9 cellular contexts compared by ENCODE assay signal in the genomic region with DNA sequence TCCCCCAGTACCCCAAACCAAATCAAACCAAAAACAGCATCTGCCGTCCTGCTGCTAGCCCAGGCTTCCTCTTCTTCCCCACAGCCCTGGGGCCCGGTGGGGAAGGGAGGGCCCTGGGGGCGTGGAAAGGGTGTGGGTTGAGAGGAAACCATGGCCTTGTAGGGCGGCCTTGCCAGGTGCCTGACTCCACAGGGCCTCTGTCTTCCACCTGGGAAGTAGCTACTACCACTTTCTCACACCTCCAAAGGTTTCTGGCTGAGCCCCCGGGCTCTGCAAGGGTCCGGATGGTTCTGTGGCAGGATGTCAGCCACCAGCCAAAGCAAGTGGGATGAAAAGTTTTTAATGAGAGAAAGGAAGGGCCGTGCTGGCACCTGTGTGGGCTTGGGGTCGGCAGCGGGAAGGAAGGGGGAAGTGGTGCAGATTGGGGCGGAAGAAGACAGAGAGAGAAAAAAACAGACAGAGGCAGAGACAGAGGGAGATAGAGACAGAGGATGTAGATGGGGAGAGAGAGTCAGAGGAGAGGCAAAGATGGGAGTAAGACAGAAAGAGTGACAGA. TPM values are rescaled to one million over a fixed set of nuclear protein-coding genes. Genes with fewer than 3 reads are reported as not detected.
DNase-seq lines count a peak whose midpoint lies in the region; ATAC-seq and TF ChIP-seq lines count a peak whose summit lies in the region.
"Had no signal": no experiment of that assay in that cellular context is flagged by ENCODE, and none has a peak within 500 bp of the region (broad histone marks: within the 10 kb centered on the region; RNA-seq: fewer than 3 reads in every experiment).

No MANE protein-coding gene starts in this region.

- peaks cover 30% of the 10 kb centered on the region for H3K4me1 Mint-ChIP-seq in activated CD4-positive, alpha-beta T cell treated with anti-CD3 and anti-CD28 coated beads for 36 hours
- peaks cover 25% of the 10 kb centered on the region for H3K4me1 Mint-ChIP-seq in glutamatergic neuron (ENCODE audit: low read depth, unreplicated experiment)

- H3K4me3 Mint-ChIP-seq in activated CD4-positive, alpha-beta T cell treated with anti-CD3 and anti-CD28 coated beads for 36 hours, result peak overlapping the region; percentile 54
- H3K4me3 Mint-ChIP-seq in glutamatergic neuron (ENCODE audit: unreplicated experiment), result peak overlapping the region; percentile 55

- no peaks in the 10 kb centered on the region for H3K27me3 Mint-ChIP-seq in activated CD4-positive, alpha-beta T cell treated with anti-CD3 and anti-CD28 coated beads for 36 hours
- peaks cover 6% of the 10 kb centered on the region for H3K27me3 Mint-ChIP-seq in glutamatergic neuron (ENCODE audit: unreplicated experiment)

- H3K9me3 Mint-ChIP-seq in activated CD4-positive, alpha-beta T cell treated with anti-CD3 and anti-CD28 coated beads for 36 hours (ENCODE audit: low read depth), result no peaks in the 10 kb centered on the region
- H3K9me3 Mint-ChIP-seq in glutamatergic neuron (ENCODE audit: unreplicated experiment), result peaks cover 6% of the 10 kb centered on the region

- no peaks in the 10 kb centered on the region for H3K36me3 ChIP-seq in breast epithelium

- ATAC-seq in HG03103 (IDR thresholded peaks at IDR 0.05; ENCODE audit: low read depth, unreplicated experiment) (peak; percentile 61), HG03565 (IDR thresholded peaks at IDR 0.05; ENCODE audit: unreplicated experiment) (no peak), GM19463 (IDR thresholded peaks at IDR 0.05; ENCODE audit: unreplicated experiment) (no peak)
- ATAC-seq in activated CD4-positive, alpha-beta T cell treated with anti-CD3 and anti-CD28 coated beads for 36 hours, result peak; percentile 94

- POLR2A ChIA-PET in activated CD4-positive, alpha-beta T cell treated with anti-CD3 and anti-CD28 coated beads for 36 hours (lab: Charles Lee), result interaction anchor here (0.8 kb wide), 1 partner anchor 96 kb away, joined by 3 read pairs; a partner anchor contains a TSS

- H3K4me1 ChIP-seq in breast epithelium, result no peaks in the 10 kb centered on the region

- H3K4me3 ChIP-seq in breast epithelium, result no peak overlapping the region

- H3K27ac ChIP-seq in breast epithelium, result no peak overlapping the region

- H3K27me3 ChIP-seq in breast epithelium, result no peaks in the 10 kb centered on the region

- intact Hi-C loops in activated CD4-positive, alpha-beta T cell treated with anti-CD3 and anti-CD28 coated beads for 36 hours (cut with DNase I, micrococcal nuclease), result no loop called here
- intact Hi-C loops in breast epithelium (cut with DNase I; ENCODE audit: low total_unique reads), result no loop called here

- peaks cover 5% of the 10 kb centered on the region for H3K36me3 Mint-ChIP-seq in activated CD4-positive, alpha-beta T cell treated with anti-CD3 and anti-CD28 coated beads for 36 hours (ENCODE audit: low read depth)
- H3K36me3 Mint-ChIP-seq in glutamatergic neuron (ENCODE audit: unreplicated experiment), result no peaks in the 10 kb centered on the region

- peak; percentile 61 for DNase-seq in GM13977 (ENCODE audit: low spot score)
- peak; percentile 70 for DNase-seq in activated CD4-positive, alpha-beta T cell treated with anti-CD3 and anti-CD28 coated beads for 36 hours
- no peak for DNase-seq in glutamatergic neuron
- no peak for DNase-seq in breast epithelium (ENCODE audit: low spot score in 2 of 2)
- DNase-seq in D341Med (ENCODE audit: low spot score), result no peak

- TF ChIP-seq CTCF in GM13977 (IDR thresholded peaks at IDR 0.05; ENCODE audit: extremely low read depth, insufficient read depth, missing control alignments) (no peak), glutamatergic neuron (IDR thresholded peaks at IDR 0.05; ENCODE audit: partially characterized antibody, unreplicated experiment) (no peak), breast epithelium (IDR thresholded peaks at IDR 0.05) (no peak)

- H3K27ac Mint-ChIP-seq in activated CD4-positive, alpha-beta T cell treated with anti-CD3 and anti-CD28 coated beads for 36 hours, result peak overlapping the region; percentile 97
- H3K27ac Mint-ChIP-seq in glutamatergic neuron (ENCODE audit: unreplicated experiment), result no peak overlapping the region

- no peaks in the 10 kb centered on the region for H3K9me3 ChIP-seq in breast epithelium

- CTCF ChIA-PET in activated CD4-positive, alpha-beta T cell treated with anti-CD3 and anti-CD28 coated beads for 36 hours (lab: Charles Lee), result interaction anchor here (1.0 to 1.3 kb wide), 2 partner anchors 21 to 76 kb away, joined by 4 to 5 read pairs; no protein-coding TSS in a partner anchor

- in situ Hi-C loops in GM13977 (cut with MboI; ENCODE audit: low pct_unique_long_range_greater_than_20kb, low sequenced_read_pairs, unreplicated experiment), result no loop called here

- no peak for TF ChIP-seq POLR2A in breast epithelium (IDR thresholded peaks at IDR 0.05)

RNA-seq across cellular contexts. Expression of a gene that starts 10.5 kb away (rescaled TPM):
- 10 to 100 TPM; 17.4 to 18.3 TPM for total RNA-seq in activated CD4-positive, alpha-beta T cell treated with anti-CD3 and anti-CD28 coated beads for 36 hours
- 10.6 TPM for total RNA-seq in glutamatergic neuron (ENCODE audit: unreplicated experiment)
- total RNA-seq in breast epithelium, result 10 to 100 TPM; 36.6 to 81.9 (median 59.8) TPM

RNA-seq across cellular contexts. Expression of a gene that starts 38.4 kb away (rescaled TPM):
- not detected for total RNA-seq in activated CD4-positive, alpha-beta T cell treated with anti-CD3 and anti-CD28 coated beads for 36 hours
- total RNA-seq in glutamatergic neuron (ENCODE audit: unreplicated experiment) (not detected), breast epithelium (1 to 10 TPM in 1 of 3 donors, not detected in 2; 2.6 TPM)
- total RNA-seq: pulmonary artery endothelial cell had no signal

RNA-seq across cellular contexts. Expression of a gene that starts 42.4 kb away (rescaled TPM):
- total RNA-seq in activated CD4-positive, alpha-beta T cell treated with anti-CD3 and anti-CD28 coated beads for 36 hours, result not detected
- total RNA-seq in glutamatergic neuron (ENCODE audit: unreplicated experiment) (not detected), breast epithelium (not detected)
- total RNA-seq: pulmonary artery endothelial cell had no signal

Comparison
In these comparisons a context has a peak if more than half of its experiments do, and no peak if none do; other contexts are left out.
1. DNase-seq: peak in GM13977 (single experiment) and activated CD4-positive, alpha-beta T cell treated with anti-CD3 and anti-CD28 coated beads for 36 hours (single experiment); none in glutamatergic neuron (single experiment), breast epithelium (0 of 2) and D341Med (single experiment).
2. ATAC-seq: peak in HG03103 (single experiment) and activated CD4-positive, alpha-beta T cell treated with anti-CD3 and anti-CD28 coated beads for 36 hours (single experiment); none in HG03565 (single experiment) and GM19463 (single experiment).